Comparison of ENCODE assay signal across 14 cellular contexts in genomic region chr3:194160158-194160557, GRCh38. TPM values are rescaled to one million over a fixed set of nuclear protein-coding genes. Genes with fewer than 3 reads are reported as not detected.
"Had no signal": no experiment of that assay in that cellular context is flagged by ENCODE, and none has a peak within 500 bp of the region (broad histone marks: within the 10 kb centered on the region; RNA-seq: fewer than 3 reads in every experiment).

No MANE protein-coding gene starts in this region.

- H3K4me3 ChIP-seq: ovary, smooth muscle cell, transverse colon had no signal

- DNase-seq: activated CD4-positive, alpha-beta T cell treated with anti-CD3 and anti-CD28 coated beads for 4 hours; activated CD8-positive, alpha-beta memory T cell treated with anti-CD3 and anti-CD28 coated beads, Interleukin-2, amount 50 U/mL, for 48 hours; activated CD8-positive, alpha-beta T cell treated with anti-CD3 and anti-CD28 coated beads, Interleukin-2, amount 10 ng/mL, durations not matched to agents 7 days and 5 days; activated naive CD4-positive, alpha-beta T cell treated with anti-CD3 and anti-CD28 coated beads for 36 hours; caudate nucleus; cortex of kidney; effector CD8-positive, alpha-beta T cell; hippocampal formation; ovary; SK-N-SH; T-helper 1 cell; transverse colon; WERI-Rb-1 had no signal

- H3K9me3 ChIP-seq: ovary, SK-N-SH, transverse colon had no signal

- H3K36me3 ChIP-seq: ovary, transverse colon, WERI-Rb-1 had no signal

- H3K4me3 Mint-ChIP-seq: activated CD8-positive, alpha-beta T cell treated with anti-CD3 and anti-CD28 coated beads, Interleukin-2, amount 10 ng/mL, durations not matched to agents 7 days and 5 days; activated naive CD4-positive, alpha-beta T cell treated with anti-CD3 and anti-CD28 coated beads for 36 hours had no signal

- H3K9ac ChIP-seq: SK-N-SH had no signal

- H3K27ac ChIP-seq: WERI-Rb-1 had no signal

- H3K4me2 ChIP-seq: SK-N-SH, smooth muscle cell had no signal

- H3K9me3 Mint-ChIP-seq: activated naive CD4-positive, alpha-beta T cell treated with anti-CD3 and anti-CD28 coated beads for 36 hours had no signal

- H3K27ac Mint-ChIP-seq: activated CD8-positive, alpha-beta T cell treated with anti-CD3 and anti-CD28 coated beads, Interleukin-2, amount 10 ng/mL, durations not matched to agents 7 days and 5 days; activated naive CD4-positive, alpha-beta T cell treated with anti-CD3 and anti-CD28 coated beads for 36 hours had no signal

- H3K27me3 ChIP-seq: ovary, transverse colon had no signal

RNA-seq across cellular contexts. Expression of gene HES1, which starts 24.2 kb away (rescaled TPM):
- total RNA-seq: activated CD8-positive, alpha-beta T cell treated with anti-CD3 and anti-CD28 coated beads, Interleukin-2, amount 10 ng/mL, durations not matched to agents 7 days and 5 days had no signal
